In genomic region chr1:246214708-246215504, GRCh38 we compare ENCODE assay signal across 8 cellular contexts.
DNase-seq lines count a peak whose midpoint lies in the region; ATAC-seq, FAIRE-seq and TF ChIP-seq lines count a peak whose summit lies in the region.

No MANE protein-coding gene starts in this region.

- H2BK120ac ChIP-seq in H1 (replicated peaks; ENCODE audit: low read depth, low read length), result no peak overlapping the region

- no peak for TF ChIP-seq CTCF in AG09319 (IDR thresholded peaks at IDR 0.05; ENCODE audit: low read depth, low read length)
- no peak for TF ChIP-seq CTCF in H1 (IDR thresholded peaks at IDR 0.05; ENCODE audit: control extremely low read depth in 1 of 3, insufficient read depth in 1 of 3, low read depth in 1 of 3, low read length in 3 of 3)
- TF ChIP-seq CTCF in sigmoid colon (IDR thresholded peaks at IDR 0.05), result no peak

- H3K23ac ChIP-seq in H1 (ENCODE audit: insufficient read length), result no peak overlapping the region

- ATAC-seq in HG03097 (IDR thresholded peaks at IDR 0.05; ENCODE audit: low FRiP score, unreplicated experiment), result peak; percentile 77

- no peak overlapping the region for H2AK5ac ChIP-seq in H1 (ENCODE audit: low read depth, low read length)

- TF ChIP-seq POLR2A in H1 (IDR thresholded peaks at IDR 0.05; ENCODE audit: control extremely low read depth in 1 of 2, low read depth in 2 of 2, low read length in 2 of 2) (no peak), sigmoid colon (IDR thresholded peaks at IDR 0.05) (no peak)

- no peak overlapping the region for H3K4ac ChIP-seq in H1 (replicated peaks; ENCODE audit: insufficient read length, low read depth, low read length)

- H3K9me3 ChIP-seq in H1 (ENCODE audit: insufficient read depth in 2 of 2, low read depth in 1 of 2, low read length in 1 of 2) (no peaks in the 10 kb centered on the region), sigmoid colon (no peaks in the 10 kb centered on the region)

- H3K79me1 ChIP-seq in H1 (ENCODE audit: low read depth, low read length), result no peaks in the 10 kb centered on the region

- no peak overlapping the region for H4K8ac ChIP-seq in H1 (ENCODE audit: extremely low read depth, insufficient read depth, low read length)

- CTCF ChIA-PET in H1 (lab: Charles Lee; ENCODE audit: partially characterized antibody), result interaction anchor here (0.5 kb wide), 1 partner anchor 567 kb away, joined by 4 read pairs; no protein-coding TSS in a partner anchor

- no peak for FAIRE-seq in H1 (lab: Jason Lieb, UNC)

- peaks cover 0 to 9% (median 4%) of the 10 kb centered on the region in 4 experiments for H3K4me1 ChIP-seq in H1 (replicated peaks in 1 of 4; ENCODE audit: control insufficient read depth in 3 of 4, insufficient read depth in 4 of 4, low read length in 3 of 4)
- no peaks in the 10 kb centered on the region for H3K4me1 ChIP-seq in sigmoid colon

- no peak overlapping the region for H3K14ac ChIP-seq in H1 (ENCODE audit: insufficient read length)

- no peak overlapping the region for H2BK20ac ChIP-seq in H1 (ENCODE audit: low read length)

- no peak overlapping the region for H3K9ac ChIP-seq in H1 (replicated peaks in 1 of 4; ENCODE audit: extremely low read depth in 1 of 4, low read depth in 3 of 4, low read length in 3 of 4)

- TF ChIP-seq EP300 in H1 (IDR thresholded peaks at IDR 0.05; ENCODE audit: borderline replicate concordance in 1 of 2, low read depth in 2 of 2, low read length in 2 of 2), result no peak
- TF ChIP-seq EP300 in sigmoid colon (IDR thresholded peaks at IDR 0.05), result peak in 1 of 4 donors; percentile 8

- no peak for TF ChIP-seq RAD21 in H1 (IDR thresholded peaks at IDR 0.05 in 1 of 2, conservative IDR thresholded peaks at IDR 0.05 in 1 of 2; ENCODE audit: low read depth in 2 of 2, low read length in 2 of 2)

- H3K23me2 ChIP-seq in H1 (ENCODE audit: low read depth, low read length), result no peaks in the 10 kb centered on the region

- H3K27me3 ChIP-seq in H1 (replicated peaks in 1 of 4; ENCODE audit: control insufficient read depth in 3 of 4, extremely low read depth in 1 of 4, insufficient read depth in 3 of 4, low read length in 3 of 4) (no peaks in the 10 kb centered on the region), sigmoid colon (no peaks in the 10 kb centered on the region)

- H3K4me3 ChIP-seq in H1 (ENCODE audit: extremely low read depth in 1 of 4, insufficient read depth in 2 of 4, low read depth in 3 of 4, low read length in 4 of 4), result no peak overlapping the region
- no peak overlapping the region for H3K4me3 ChIP-seq in sigmoid colon

- no peaks in the 10 kb centered on the region for H3K79me2 ChIP-seq in H1 (ENCODE audit: control insufficient read depth in 1 of 2, insufficient read depth in 2 of 2, low read length in 2 of 2)

- WGBS in H1 (ENCODE audit: extremely low coverage in 1 of 2, insufficient coverage in 1 of 2, insufficient read length in 1 of 2, insufficient replicate concordance in 2 of 2, low coverage in 1 of 2, low lambda C conversion rate in 2 of 2, missing lambda C conversion rate in 1 of 2), 2 experiments, result 92% methylated on average over 9 of the region's 9 CpGs; no CpG with 5 or more reads in 1 of the 2 experiments
- 50 to 53% methylated on average over 9 of the region's 9 CpGs for WGBS in sigmoid colon, 2 donors

- H2BK12ac ChIP-seq in H1 (ENCODE audit: low read depth, low read length), result no peak overlapping the region

- H4K20me1 ChIP-seq in H1 (replicated peaks in 1 of 2; ENCODE audit: control insufficient read depth in 1 of 2, insufficient read depth in 2 of 2, low read length in 2 of 2), result no peaks in the 10 kb centered on the region

- H2BK5ac ChIP-seq in H1 (ENCODE audit: low read depth, low read length), result no peak overlapping the region

- H2BK15ac ChIP-seq in H1 (ENCODE audit: low read length), result no peak overlapping the region

- intact Hi-C loops in sigmoid colon (cut with DNase I), result no loop called here

- no peak overlapping the region for H3K56ac ChIP-seq in H1 (replicated peaks; ENCODE audit: insufficient read length, low read depth, low read length)

- H3K27ac ChIP-seq in H1 (ENCODE audit: low read depth, low read length) (no peak overlapping the region), sigmoid colon (peak overlapping the region in 1 of 4 donors; percentile 9)

- DNase-seq in AG09319 (ENCODE audit: extremely low read depth, low read depth), result peak; percentile 24
- peak; percentile 28 for DNase-seq in GM19238 (ENCODE audit: insufficient read length, low spot score)
- peak; percentile 30 for DNase-seq in NCI-H69 (lab: John Stamatoyannopoulos, UW)
- no peak for DNase-seq in H1 (ENCODE audit: low read depth in 1 of 2, low spot score in 2 of 2)
- DNase-seq in sigmoid colon, result peak; percentile 79
- DNase-seq in middle frontal gyrus (ENCODE audit: extremely low spot score, low spot score), result no peak
- DNase-seq in stimulated activated CD4-positive, alpha-beta T cell treated with anti-CD3 and anti-CD28 coated beads, Interleukin-4, amount 100 ng/mL, for 4 hours, result no peak

- no peak overlapping the region for H4K91ac ChIP-seq in H1 (replicated peaks; ENCODE audit: insufficient read length, low read length)

- no peak overlapping the region for H3K18ac ChIP-seq in H1 (ENCODE audit: extremely low read depth, low read length)

- H3K4me2 ChIP-seq in H1 (ENCODE audit: insufficient read depth in 1 of 2, low read depth in 2 of 2, low read length in 2 of 2), result no peak overlapping the region

- H4K5ac ChIP-seq in H1 (ENCODE audit: insufficient read length, low read depth, low read length), result no peak overlapping the region

- POLR2A ChIA-PET in H1 (lab: Charles Lee; ENCODE audit: partially characterized antibody), result no interaction called here

- no peaks in the 10 kb centered on the region for H3K36me3 ChIP-seq in H1 (ENCODE audit: control insufficient read depth in 2 of 4, insufficient read depth in 4 of 4, low read length in 3 of 4)
- no peaks in the 10 kb centered on the region for H3K36me3 ChIP-seq in sigmoid colon

- H2AFZ ChIP-seq in H1 (ENCODE audit: low read length), result no peak overlapping the region

TF ChIP-seq in H1, 55 proteins besides CTCF, POLR2A, EP300 and RAD21:
- peak; percentile 33; the same call in 1 of the 2 replicates for TF ChIP-seq CEBPB (IDR thresholded peaks at IDR 0.05; ENCODE audit: low read depth, low read length)
- no peak for TF ChIP-seq SRF (IDR thresholded peaks at IDR 0.05; ENCODE audit: low read depth, low read length)

Comparison
In these comparisons a context has a peak if more than half of its experiments do, and no peak if none do; other contexts are left out.
1. DNase-seq: peak in AG09319 (single experiment), GM19238 (single experiment), NCI-H69 (single experiment) and sigmoid colon (single experiment); none in H1 (0 of 2), middle frontal gyrus (single experiment) and stimulated activated CD4-positive, alpha-beta T cell treated with anti-CD3 and anti-CD28 coated beads, Interleukin-4, amount 100 ng/mL, for 4 hours (0 of 2).